Comparison of ENCODE assay signal across 1 cellular context in the genomic region with DNA sequence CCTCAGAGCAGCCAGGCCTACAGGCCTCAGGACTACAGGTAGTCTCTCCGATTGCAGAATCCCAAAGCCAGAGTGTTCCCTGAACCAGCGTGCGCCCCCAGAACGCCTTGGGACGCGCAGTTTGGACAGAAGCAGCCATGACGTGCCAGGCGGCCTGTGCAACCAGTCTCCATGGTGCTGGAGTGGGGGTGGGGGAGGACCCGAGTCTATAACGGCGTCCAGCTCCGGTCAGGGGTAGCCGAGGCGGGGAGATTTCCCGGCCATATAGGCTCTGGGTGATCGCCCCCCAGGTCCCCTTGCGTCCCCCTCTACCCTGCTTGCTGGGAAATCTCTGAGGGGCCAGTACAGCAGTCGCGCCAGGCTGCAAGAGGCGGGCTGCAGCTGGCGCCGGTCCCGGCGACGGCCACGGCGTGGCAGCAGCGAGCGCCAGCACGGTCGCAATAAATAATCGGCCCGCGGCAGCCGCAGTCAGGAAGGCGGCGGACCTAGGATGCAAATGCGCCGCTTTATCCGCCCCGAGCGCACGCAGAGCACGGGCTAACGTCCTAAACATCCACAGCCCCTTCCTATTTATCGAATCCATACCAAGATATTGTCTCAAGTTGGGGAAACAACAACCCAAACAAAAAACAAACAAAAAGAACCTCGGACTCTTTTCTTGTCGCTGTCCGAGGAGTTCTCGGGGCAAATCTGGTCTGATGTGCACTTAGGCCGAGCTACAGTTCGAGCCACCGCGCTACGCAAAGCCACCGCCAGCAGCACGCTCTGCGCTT.
TF ChIP-seq lines count a peak whose summit lies in the region.

No MANE protein-coding gene starts in this region.

TF ChIP-seq in HepG2, 621 proteins besides CTCF, POLR2A, EP300 and RAD21 (continued from another document and continues in another):
- TF ChIP-seq, protein P1, sequence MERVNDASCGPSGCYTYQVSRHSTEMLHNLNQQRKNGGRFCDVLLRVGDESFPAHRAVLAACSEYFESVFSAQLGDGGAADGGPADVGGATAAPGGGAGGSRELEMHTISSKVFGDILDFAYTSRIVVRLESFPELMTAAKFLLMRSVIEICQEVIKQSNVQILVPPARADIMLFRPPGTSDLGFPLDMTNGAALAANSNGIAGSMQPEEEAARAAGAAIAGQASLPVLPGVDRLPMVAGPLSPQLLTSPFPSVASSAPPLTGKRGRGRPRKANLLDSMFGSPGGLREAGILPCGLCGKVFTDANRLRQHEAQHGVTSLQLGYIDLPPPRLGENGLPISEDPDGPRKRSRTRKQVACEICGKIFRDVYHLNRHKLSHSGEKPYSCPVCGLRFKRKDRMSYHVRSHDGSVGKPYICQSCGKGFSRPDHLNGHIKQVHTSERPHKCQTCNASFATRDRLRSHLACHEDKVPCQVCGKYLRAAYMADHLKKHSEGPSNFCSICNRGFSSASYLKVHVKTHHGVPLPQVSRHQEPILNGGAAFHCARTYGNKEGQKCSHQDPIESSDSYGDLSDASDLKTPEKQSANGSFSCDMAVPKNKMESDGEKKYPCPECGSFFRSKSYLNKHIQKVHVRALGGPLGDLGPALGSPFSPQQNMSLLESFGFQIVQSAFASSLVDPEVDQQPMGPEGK (CRISPR knock-in tag; IDR thresholded peaks at IDR 0.05) = no peak; the same call in 1 of the 2 replicates
- TF ChIP-seq NCOA2 (CRISPR knock-in tag; IDR thresholded peaks at IDR 0.05) = no peak
- TF ChIP-seq ZNF749 (CRISPR knock-in tag; IDR thresholded peaks at IDR 0.05; ENCODE audit: borderline replicate concordance) = peak; percentile 72; the same call in 1 of the 2 replicates
- TF ChIP-seq BCL6 (CRISPR knock-in tag; IDR thresholded peaks at IDR 0.05) = no peak
- no peak for TF ChIP-seq ZNF850 (CRISPR knock-in tag; conservative IDR thresholded peaks at IDR 0.05)
- TF ChIP-seq ZNF577 (CRISPR knock-in tag; IDR thresholded peaks at IDR 0.05; ENCODE audit: borderline replicate concordance, low read depth) = no peak
- no peak for TF ChIP-seq ZNF143 (CRISPR knock-in tag; IDR thresholded peaks at IDR 0.05)
- TF ChIP-seq SOX13 (IDR thresholded peaks at IDR 0.05) = no peak
- TF ChIP-seq SOX13 (CRISPR knock-in tag; conservative IDR thresholded peaks at IDR 0.05 in 1 of 2, IDR thresholded peaks at IDR 0.05 in 1 of 2) = no peak
- TF ChIP-seq ZBTB21 (CRISPR knock-in tag; IDR thresholded peaks at IDR 0.05) = no peak
- TF ChIP-seq FOXC1 (CRISPR knock-in tag; IDR thresholded peaks at IDR 0.05; ENCODE audit: borderline replicate concordance) = no peak
- no peak; the same call in 1 of the 2 replicates for TF ChIP-seq ETV5 (CRISPR knock-in tag; IDR thresholded peaks at IDR 0.05; ENCODE audit: borderline replicate concordance)
- no peak for TF ChIP-seq ZNF558 (CRISPR knock-in tag; IDR thresholded peaks at IDR 0.05; ENCODE audit: borderline replicate concordance)
- TF ChIP-seq, protein P2, sequence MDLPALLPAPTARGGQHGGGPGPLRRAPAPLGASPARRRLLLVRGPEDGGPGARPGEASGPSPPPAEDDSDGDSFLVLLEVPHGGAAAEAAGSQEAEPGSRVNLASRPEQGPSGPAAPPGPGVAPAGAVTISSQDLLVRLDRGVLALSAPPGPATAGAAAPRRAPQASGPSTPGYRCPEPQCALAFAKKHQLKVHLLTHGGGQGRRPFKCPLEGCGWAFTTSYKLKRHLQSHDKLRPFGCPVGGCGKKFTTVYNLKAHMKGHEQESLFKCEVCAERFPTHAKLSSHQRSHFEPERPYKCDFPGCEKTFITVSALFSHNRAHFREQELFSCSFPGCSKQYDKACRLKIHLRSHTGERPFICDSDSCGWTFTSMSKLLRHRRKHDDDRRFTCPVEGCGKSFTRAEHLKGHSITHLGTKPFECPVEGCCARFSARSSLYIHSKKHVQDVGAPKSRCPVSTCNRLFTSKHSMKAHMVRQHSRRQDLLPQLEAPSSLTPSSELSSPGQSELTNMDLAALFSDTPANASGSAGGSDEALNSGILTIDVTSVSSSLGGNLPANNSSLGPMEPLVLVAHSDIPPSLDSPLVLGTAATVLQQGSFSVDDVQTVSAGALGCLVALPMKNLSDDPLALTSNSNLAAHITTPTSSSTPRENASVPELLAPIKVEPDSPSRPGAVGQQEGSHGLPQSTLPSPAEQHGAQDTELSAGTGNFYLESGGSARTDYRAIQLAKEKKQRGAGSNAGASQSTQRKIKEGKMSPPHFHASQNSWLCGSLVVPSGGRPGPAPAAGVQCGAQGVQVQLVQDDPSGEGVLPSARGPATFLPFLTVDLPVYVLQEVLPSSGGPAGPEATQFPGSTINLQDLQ (CRISPR knock-in tag; IDR thresholded peaks at IDR 0.05) = peak; percentile 70
- TF ChIP-seq, protein P3, sequence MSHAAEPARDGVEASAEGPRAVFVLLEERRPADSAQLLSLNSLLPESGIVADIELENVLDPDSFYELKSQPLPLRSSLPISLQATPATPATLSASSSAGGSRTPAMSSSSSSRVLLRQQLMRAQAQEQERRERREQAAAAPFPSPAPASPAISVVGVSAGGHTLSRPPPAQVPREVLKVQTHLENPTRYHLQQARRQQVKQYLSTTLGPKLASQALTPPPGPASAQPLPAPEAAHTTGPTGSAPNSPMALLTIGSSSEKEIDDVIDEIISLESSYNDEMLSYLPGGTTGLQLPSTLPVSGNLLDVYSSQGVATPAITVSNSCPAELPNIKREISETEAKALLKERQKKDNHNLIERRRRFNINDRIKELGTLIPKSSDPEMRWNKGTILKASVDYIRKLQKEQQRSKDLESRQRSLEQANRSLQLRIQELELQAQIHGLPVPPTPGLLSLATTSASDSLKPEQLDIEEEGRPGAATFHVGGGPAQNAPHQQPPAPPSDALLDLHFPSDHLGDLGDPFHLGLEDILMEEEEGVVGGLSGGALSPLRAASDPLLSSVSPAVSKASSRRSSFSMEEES (CRISPR knock-in tag; IDR thresholded peaks at IDR 0.05) = no peak
- TF ChIP-seq, protein P4, sequence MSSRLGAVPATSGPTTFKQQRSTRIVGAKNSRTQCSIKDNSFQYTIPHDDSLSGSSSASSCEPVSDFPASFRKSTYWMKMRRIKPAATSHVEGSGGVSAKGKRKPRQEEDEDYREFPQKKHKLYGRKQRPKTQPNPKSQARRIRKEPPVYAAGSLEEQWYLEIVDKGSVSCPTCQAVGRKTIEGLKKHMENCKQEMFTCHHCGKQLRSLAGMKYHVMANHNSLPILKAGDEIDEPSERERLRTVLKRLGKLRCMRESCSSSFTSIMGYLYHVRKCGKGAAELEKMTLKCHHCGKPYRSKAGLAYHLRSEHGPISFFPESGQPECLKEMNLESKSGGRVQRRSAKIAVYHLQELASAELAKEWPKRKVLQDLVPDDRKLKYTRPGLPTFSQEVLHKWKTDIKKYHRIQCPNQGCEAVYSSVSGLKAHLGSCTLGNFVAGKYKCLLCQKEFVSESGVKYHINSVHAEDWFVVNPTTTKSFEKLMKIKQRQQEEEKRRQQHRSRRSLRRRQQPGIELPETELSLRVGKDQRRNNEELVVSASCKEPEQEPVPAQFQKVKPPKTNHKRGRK (CRISPR knock-in tag; IDR thresholded peaks at IDR 0.05) = no peak
- TF ChIP-seq DMAP1 (CRISPR knock-in tag; IDR thresholded peaks at IDR 0.05) = peak; percentile 17; the same call in 1 of the 2 replicates
- no peak for TF ChIP-seq KLF12 (CRISPR knock-in tag; IDR thresholded peaks at IDR 0.05; ENCODE audit: borderline replicate concordance)
- TF ChIP-seq ZKSCAN5 (CRISPR knock-in tag; IDR thresholded peaks at IDR 0.05) = no peak
- no peak for TF ChIP-seq ZNF607 (CRISPR knock-in tag; IDR thresholded peaks at IDR 0.05; ENCODE audit: borderline replicate concordance)
- no peak for TF ChIP-seq TP53 (CRISPR knock-in tag; conservative IDR thresholded peaks at IDR 0.05)
- no peak for TF ChIP-seq PAF1 (CRISPR knock-in tag; IDR thresholded peaks at IDR 0.05)
- TF ChIP-seq NFE2L2 (IDR thresholded peaks at IDR 0.05; ENCODE audit: low read length) = no peak
- TF ChIP-seq ZNF570 (CRISPR knock-in tag; IDR thresholded peaks at IDR 0.05; ENCODE audit: borderline replicate concordance) = no peak
- TF ChIP-seq ZFAT (CRISPR knock-in tag; conservative IDR thresholded peaks at IDR 0.05) = no peak
- TF ChIP-seq ZBTB38 (CRISPR knock-in tag; IDR thresholded peaks at IDR 0.05) = no peak
- TF ChIP-seq POGZ (CRISPR knock-in tag; IDR thresholded peaks at IDR 0.05) = no peak
- TF ChIP-seq PCBP2 (optimal IDR thresholded peaks at IDR 0.05; ENCODE audit: low read depth, low read length, poor library complexity, severe bottlenecking) = no peak
- TF ChIP-seq JDP2 (CRISPR knock-in tag; IDR thresholded peaks at IDR 0.05; ENCODE audit: borderline replicate concordance) = no peak
- TF ChIP-seq, protein P5, sequence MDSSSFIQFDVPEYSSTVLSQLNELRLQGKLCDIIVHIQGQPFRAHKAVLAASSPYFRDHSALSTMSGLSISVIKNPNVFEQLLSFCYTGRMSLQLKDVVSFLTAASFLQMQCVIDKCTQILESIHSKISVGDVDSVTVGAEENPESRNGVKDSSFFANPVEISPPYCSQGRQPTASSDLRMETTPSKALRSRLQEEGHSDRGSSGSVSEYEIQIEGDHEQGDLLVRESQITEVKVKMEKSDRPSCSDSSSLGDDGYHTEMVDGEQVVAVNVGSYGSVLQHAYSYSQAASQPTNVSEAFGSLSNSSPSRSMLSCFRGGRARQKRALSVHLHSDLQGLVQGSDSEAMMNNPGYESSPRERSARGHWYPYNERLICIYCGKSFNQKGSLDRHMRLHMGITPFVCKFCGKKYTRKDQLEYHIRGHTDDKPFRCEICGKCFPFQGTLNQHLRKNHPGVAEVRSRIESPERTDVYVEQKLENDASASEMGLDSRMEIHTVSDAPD (CRISPR knock-in tag; IDR thresholded peaks at IDR 0.05) = no peak
- TF ChIP-seq DNMT3B (CRISPR knock-in tag; conservative IDR thresholded peaks at IDR 0.05) = no peak
- no peak for TF ChIP-seq NR2F6 (IDR thresholded peaks at IDR 0.05)
- TF ChIP-seq NR2F6 (CRISPR knock-in tag; IDR thresholded peaks at IDR 0.05) = no peak
- TF ChIP-seq ZNF75D (CRISPR knock-in tag; IDR thresholded peaks at IDR 0.05; ENCODE audit: borderline replicate concordance) = no peak
- TF ChIP-seq, protein P6, sequence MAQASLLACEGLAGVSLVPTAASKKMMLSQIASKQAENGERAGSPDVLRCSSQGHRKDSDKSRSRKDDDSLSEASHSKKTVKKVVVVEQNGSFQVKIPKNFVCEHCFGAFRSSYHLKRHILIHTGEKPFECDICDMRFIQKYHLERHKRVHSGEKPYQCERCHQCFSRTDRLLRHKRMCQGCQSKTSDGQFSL (CRISPR knock-in tag; IDR thresholded peaks at IDR 0.05) = no peak
- TF ChIP-seq ZFP37 (CRISPR knock-in tag; IDR thresholded peaks at IDR 0.05; ENCODE audit: borderline replicate concordance) = no peak
- no peak for TF ChIP-seq NR3C1 (CRISPR knock-in tag; IDR thresholded peaks at IDR 0.05)
- TF ChIP-seq, protein P7, sequence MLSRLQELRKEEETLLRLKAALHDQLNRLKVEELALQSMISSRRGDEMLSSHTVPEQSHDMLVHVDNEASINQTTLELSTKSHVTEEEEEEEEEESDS (CRISPR knock-in tag; IDR thresholded peaks at IDR 0.05; ENCODE audit: borderline replicate concordance) = no peak
- TF ChIP-seq ZNF331 (CRISPR knock-in tag; IDR thresholded peaks at IDR 0.05) = no peak; the same call in 1 of the 2 replicates
- no peak for TF ChIP-seq MATR3 (CRISPR knock-in tag; IDR thresholded peaks at IDR 0.05)
- TF ChIP-seq RARA (CRISPR knock-in tag; IDR thresholded peaks at IDR 0.05) = no peak
- TF ChIP-seq, protein P8, sequence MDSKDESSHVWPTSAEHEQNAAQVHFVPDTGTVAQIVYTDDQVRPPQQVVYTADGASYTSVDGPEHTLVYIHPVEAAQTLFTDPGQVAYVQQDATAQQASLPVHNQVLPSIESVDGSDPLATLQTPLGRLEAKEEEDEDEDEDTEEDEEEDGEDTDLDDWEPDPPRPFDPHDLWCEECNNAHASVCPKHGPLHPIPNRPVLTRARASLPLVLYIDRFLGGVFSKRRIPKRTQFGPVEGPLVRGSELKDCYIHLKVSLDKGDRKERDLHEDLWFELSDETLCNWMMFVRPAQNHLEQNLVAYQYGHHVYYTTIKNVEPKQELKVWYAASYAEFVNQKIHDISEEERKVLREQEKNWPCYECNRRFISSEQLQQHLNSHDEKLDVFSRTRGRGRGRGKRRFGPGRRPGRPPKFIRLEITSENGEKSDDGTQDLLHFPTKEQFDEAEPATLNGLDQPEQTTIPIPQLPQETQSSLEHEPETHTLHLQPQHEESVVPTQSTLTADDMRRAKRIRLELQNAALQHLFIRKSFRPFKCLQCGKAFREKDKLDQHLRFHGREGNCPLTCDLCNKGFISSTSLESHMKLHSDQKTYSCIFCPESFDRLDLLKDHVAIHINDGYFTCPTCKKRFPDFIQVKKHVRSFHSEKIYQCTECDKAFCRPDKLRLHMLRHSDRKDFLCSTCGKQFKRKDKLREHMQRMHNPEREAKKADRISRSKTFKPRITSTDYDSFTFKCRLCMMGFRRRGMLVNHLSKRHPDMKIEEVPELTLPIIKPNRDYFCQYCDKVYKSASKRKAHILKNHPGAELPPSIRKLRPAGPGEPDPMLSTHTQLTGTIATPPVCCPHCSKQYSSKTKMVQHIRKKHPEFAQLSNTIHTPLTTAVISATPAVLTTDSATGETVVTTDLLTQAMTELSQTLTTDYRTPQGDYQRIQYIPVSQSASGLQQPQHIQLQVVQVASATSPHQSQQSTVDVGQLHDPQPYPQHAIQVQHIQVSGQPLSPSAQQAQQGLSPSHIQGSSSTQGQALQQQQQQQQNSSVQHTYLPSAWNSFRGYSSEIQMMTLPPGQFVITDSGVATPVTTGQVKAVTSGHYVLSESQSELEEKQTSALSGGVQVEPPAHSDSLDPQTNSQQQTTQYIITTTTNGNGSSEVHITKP (CRISPR knock-in tag; IDR thresholded peaks at IDR 0.05; ENCODE audit: low read depth) = no peak
- TF ChIP-seq ZNF446 (CRISPR knock-in tag; IDR thresholded peaks at IDR 0.05) = no peak
- peak; percentile 44; the same call in 1 of the 2 replicates for TF ChIP-seq TBX2 (CRISPR knock-in tag; IDR thresholded peaks at IDR 0.05; ENCODE audit: borderline replicate concordance)
- TF ChIP-seq, protein P9, sequence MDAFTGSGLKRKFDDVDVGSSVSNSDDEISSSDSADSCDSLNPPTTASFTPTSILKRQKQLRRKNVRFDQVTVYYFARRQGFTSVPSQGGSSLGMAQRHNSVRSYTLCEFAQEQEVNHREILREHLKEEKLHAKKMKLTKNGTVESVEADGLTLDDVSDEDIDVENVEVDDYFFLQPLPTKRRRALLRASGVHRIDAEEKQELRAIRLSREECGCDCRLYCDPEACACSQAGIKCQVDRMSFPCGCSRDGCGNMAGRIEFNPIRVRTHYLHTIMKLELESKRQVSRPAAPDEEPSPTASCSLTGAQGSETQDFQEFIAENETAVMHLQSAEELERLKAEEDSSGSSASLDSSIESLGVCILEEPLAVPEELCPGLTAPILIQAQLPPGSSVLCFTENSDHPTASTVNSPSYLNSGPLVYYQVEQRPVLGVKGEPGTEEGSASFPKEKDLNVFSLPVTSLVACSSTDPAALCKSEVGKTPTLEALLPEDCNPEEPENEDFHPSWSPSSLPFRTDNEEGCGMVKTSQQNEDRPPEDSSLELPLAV (CRISPR knock-in tag; conservative IDR thresholded peaks at IDR 0.05; ENCODE audit: low read depth) = no peak
- TF ChIP-seq IRF2 (CRISPR knock-in tag; IDR thresholded peaks at IDR 0.05) = peak; percentile 46; the same call in 1 of the 2 replicates
- no peak for TF ChIP-seq ZNF674 (CRISPR knock-in tag; IDR thresholded peaks at IDR 0.05; ENCODE audit: low read depth)
- TF ChIP-seq, protein P10, sequence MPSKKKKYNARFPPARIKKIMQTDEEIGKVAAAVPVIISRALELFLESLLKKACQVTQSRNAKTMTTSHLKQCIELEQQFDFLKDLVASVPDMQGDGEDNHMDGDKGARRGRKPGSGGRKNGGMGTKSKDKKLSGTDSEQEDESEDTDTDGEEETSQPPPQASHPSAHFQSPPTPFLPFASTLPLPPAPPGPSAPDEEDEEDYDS (CRISPR knock-in tag; IDR thresholded peaks at IDR 0.05) = no peak
- no peak; the same call in 1 of the 2 replicates for TF ChIP-seq ZFP90 (CRISPR knock-in tag; IDR thresholded peaks at IDR 0.05; ENCODE audit: borderline replicate concordance)
- no peak for TF ChIP-seq PLRG1 (conservative IDR thresholded peaks at IDR 0.05)
